8 cellular contexts compared by ENCODE assay signal in the genomic region with DNA sequence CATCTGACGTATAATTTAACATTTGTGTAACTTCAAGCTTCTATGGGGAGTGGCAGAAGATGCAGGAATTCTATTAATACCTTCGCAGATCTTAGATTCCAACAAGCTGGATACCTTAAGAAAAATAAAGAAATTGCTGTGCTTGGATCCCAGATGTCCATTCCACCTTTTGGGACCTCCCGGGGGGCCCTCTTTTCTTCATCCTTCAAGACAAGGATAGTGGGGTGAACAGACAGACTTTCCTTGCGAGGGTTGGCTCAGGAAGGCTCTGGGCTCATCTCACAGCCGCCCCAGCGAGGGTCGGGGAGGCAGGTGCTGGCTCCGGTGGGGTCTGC. TPM values are rescaled to one million over a fixed set of nuclear protein-coding genes. Genes with fewer than 3 reads are reported as not detected.
DNase-seq lines count a peak whose midpoint lies in the region; ATAC-seq and TF ChIP-seq lines count a peak whose summit lies in the region.

No MANE protein-coding gene starts in this region.

- H3K4me3 Mint-ChIP-seq in neural crest cell = peak overlapping the region; percentile 87

- H3K79me2 ChIP-seq in Loucy (ENCODE audit: insufficient read depth, low read length) = peaks cover 5% of the 10 kb centered on the region; the same call in 1 of the 2 replicates

- no peak overlapping the region for H3K27ac Mint-ChIP-seq in neural crest cell (ENCODE audit: unreplicated experiment)

- no peaks in the 10 kb centered on the region for H3K27me3 ChIP-seq in BE2C
- no peaks in the 10 kb centered on the region for H3K27me3 ChIP-seq in Loucy (ENCODE audit: insufficient read depth, low read length, poor library complexity, severe bottlenecking)

- H3K36me3 ChIP-seq in BE2C (no peaks in the 10 kb centered on the region; the same call in none of the 2 replicates), Loucy (ENCODE audit: insufficient read depth, low read length) (no peaks in the 10 kb centered on the region)

- no peaks in the 10 kb centered on the region for H3K27me3 Mint-ChIP-seq in neural crest cell (ENCODE audit: low read depth)

- H3K9me2 ChIP-seq in Loucy (replicated peaks; ENCODE audit: low read depth, low read length) = no peaks in the 10 kb centered on the region

- DNase-seq in BE2C = no peak
- DNase-seq in neural crest cell (ENCODE audit: low read depth, low spot score) = no peak
- no peak for DNase-seq in globus pallidus (ENCODE audit: low spot score)
- no peak for DNase-seq in NCI-H2196 treated with DMSO at 0.1 percent for 48 hours (lab: John Stamatoyannopoulos, UW; ENCODE audit: unreplicated experiment)
- DNase-seq in NCI-H2029 (lab: John Stamatoyannopoulos, UW) = no peak

- peaks cover 54% of the 10 kb centered on the region for H3K4me1 Mint-ChIP-seq in neural crest cell

- H4K20me1 ChIP-seq in Loucy (ENCODE audit: insufficient read depth, low read length, poor library complexity, severe bottlenecking) = peaks cover 12% of the 10 kb centered on the region

- TF ChIP-seq CTCF in BE2C (IDR thresholded peaks at IDR 0.05; ENCODE audit: low read depth, low read length) = no peak
- no peak for TF ChIP-seq CTCF in Loucy (conservative IDR thresholded peaks at IDR 0.05; ENCODE audit: low read length)
- no peak for TF ChIP-seq CTCF in neural crest cell (conservative IDR thresholded peaks at IDR 0.05)

- H3K36me3 Mint-ChIP-seq in neural crest cell (ENCODE audit: low read depth) = peaks cover 5% of the 10 kb centered on the region

- peak overlapping the region; percentile 61 for H3K4me2 ChIP-seq in Loucy (ENCODE audit: low read depth, low read length, poor library complexity, severe bottlenecking)

- H3K4me1 ChIP-seq in BE2C (peaks cover 30% of the 10 kb centered on the region), Loucy (ENCODE audit: insufficient read depth, low read length, poor library complexity, severe bottlenecking) (peaks cover 24% of the 10 kb centered on the region)

- no peaks in the 10 kb centered on the region for H3K9me3 ChIP-seq in BE2C
- no peaks in the 10 kb centered on the region for H3K9me3 ChIP-seq in Loucy (ENCODE audit: insufficient read depth, low read depth, low read length)

- H3K27ac ChIP-seq in cingulate gyrus (ENCODE audit: low read depth, low read length) = peak overlapping the region; percentile 90

- ATAC-seq in HG03439 (IDR thresholded peaks at IDR 0.05; ENCODE audit: unreplicated experiment) = no peak

- no peaks in the 10 kb centered on the region for H3K9me3 Mint-ChIP-seq in neural crest cell

- H3K9ac ChIP-seq in Loucy (ENCODE audit: low read depth, low read length, poor library complexity, severe bottlenecking) = no peak overlapping the region

- H3K4me3 ChIP-seq in BE2C (ENCODE audit: low read depth, low read length) = peak overlapping the region; percentile 44
- H3K4me3 ChIP-seq in Loucy (ENCODE audit: low read length, poor library complexity, severe bottlenecking) = peak overlapping the region; percentile 51

- H2AFZ ChIP-seq in Loucy (ENCODE audit: low read length) = peak overlapping the region; percentile 76; the same call in 1 of the 2 replicates

- no peaks in the 10 kb centered on the region for H3F3A ChIP-seq in Loucy (ENCODE audit: low read depth)

RNA-seq across cellular contexts. Expression of a gene that starts 0.5 kb away (rescaled TPM):
- polyA plus RNA-seq in BE2C (2012; ENCODE audit: insufficient read depth, insufficient read length, low read depth) = 16.6 TPM
- total RNA-seq in neural crest cell = 49.6 and 49.9 TPM in 2 replicates

RNA-seq across cellular contexts. Expression of a gene that starts 39.1 kb away (rescaled TPM):
- polyA plus RNA-seq in BE2C (2012; ENCODE audit: insufficient read depth, insufficient read length, low read depth) = 0.46 TPM
- total RNA-seq in neural crest cell = 1.0 and 1.1 TPM in 2 replicates

RNA-seq across cellular contexts. Expression of a gene that starts 51.0 kb away (rescaled TPM):
- 5.1 TPM for polyA plus RNA-seq in BE2C (2012; ENCODE audit: insufficient read depth, insufficient read length, low read depth)
- total RNA-seq in neural crest cell = 2.2 and 3.3 TPM in 2 replicates
